10 cellular contexts compared by ENCODE assay signal in the genomic region with DNA sequence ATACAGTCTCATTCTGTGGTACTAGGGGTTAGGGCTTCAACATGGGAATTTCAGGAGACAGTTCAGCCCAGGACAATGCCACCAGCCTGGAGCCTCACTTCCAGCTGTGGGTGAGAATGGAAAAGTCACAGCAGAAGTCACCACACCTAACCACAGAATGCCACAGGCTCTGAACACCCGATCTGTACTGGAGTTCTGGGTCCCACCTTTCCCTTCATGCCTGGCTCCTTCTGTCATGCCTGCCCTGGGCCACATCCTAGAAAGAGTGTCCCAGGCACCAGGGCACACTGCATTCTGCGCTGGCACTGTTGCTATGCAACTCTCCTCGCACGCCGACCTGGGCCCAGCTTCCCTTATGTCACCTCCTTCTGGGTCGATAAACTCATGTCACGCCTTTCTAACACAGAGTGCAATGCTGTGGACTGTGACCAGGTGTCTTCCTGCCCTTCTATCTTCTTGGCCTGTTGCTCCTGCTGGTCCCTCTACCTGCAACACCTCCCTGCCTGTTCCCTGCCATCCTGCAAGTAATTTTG. TPM values are rescaled to one million over a fixed set of nuclear protein-coding genes. Genes with fewer than 3 reads are reported as not detected.
DNase-seq lines count a peak whose midpoint lies in the region; ATAC-seq and TF ChIP-seq lines count a peak whose summit lies in the region.
"Had no signal": no experiment of that assay in that cellular context is flagged by ENCODE, and none has a peak within 500 bp of the region (broad histone marks: within the 10 kb centered on the region; RNA-seq: fewer than 3 reads in every experiment).

No MANE protein-coding gene starts in this region.

- peak overlapping the region; percentile 48 to 67 for H3K4me3 Mint-ChIP-seq in activated T-cell treated with anti-CD3 and anti-CD28 coated beads, Interleukin-2, amount 50 U/mL, for 72 hours

- H3K9me3 ChIP-seq in cardiac muscle cell (ENCODE audit: low read depth) = no peaks in the 10 kb centered on the region
- H3K9me3 ChIP-seq: BE2C, SJCRH30 had no signal

- peaks cover 0 to 10% of the 10 kb centered on the region in 2 donors for H3K36me3 Mint-ChIP-seq in activated T-cell treated with anti-CD3 and anti-CD28 coated beads, Interleukin-2, amount 50 U/mL, for 72 hours (ENCODE audit: insufficient read depth in 2 of 2)

- no peaks in the 10 kb centered on the region for H3K27me3 Mint-ChIP-seq in activated T-cell treated with anti-CD3 and anti-CD28 coated beads, Interleukin-2, amount 50 U/mL, for 72 hours (ENCODE audit: low read depth)

- H3K4me3 ChIP-seq in cardiac muscle cell = no peak overlapping the region
- H3K4me3 ChIP-seq: SJCRH30 had no signal

- H3K4me1 ChIP-seq in cardiac muscle cell (ENCODE audit: low read depth) = peaks cover 62% of the 10 kb centered on the region
- H3K4me1 ChIP-seq: BE2C had no signal

- no peaks in the 10 kb centered on the region for H3K27me3 ChIP-seq in cardiac muscle cell
- H3K27me3 ChIP-seq: BE2C, SJCRH30 had no signal

- H3K36me3 ChIP-seq in cardiac muscle cell = no peaks in the 10 kb centered on the region
- H3K36me3 ChIP-seq: BE2C, SJCRH30 had no signal

- H3K4me1 Mint-ChIP-seq in activated T-cell treated with anti-CD3 and anti-CD28 coated beads, Interleukin-2, amount 50 U/mL, for 72 hours (ENCODE audit: low read depth) = peaks cover 82% of the 10 kb centered on the region

- H3K9me3 Mint-ChIP-seq in activated T-cell treated with anti-CD3 and anti-CD28 coated beads, Interleukin-2, amount 50 U/mL, for 72 hours = no peaks in the 10 kb centered on the region

- DNase-seq in activated T-cell treated with anti-CD3 and anti-CD28 coated beads, Interleukin-2, amount 50 U/mL, for 72 hours = no peak
- DNase-seq in activated T-cell treated with anti-CD3 and anti-CD28 coated beads, Interleukin-2, amount 50 U/mL, for 1 hour = no peak
- DNase-seq in cardiac muscle cell (ENCODE audit: low read depth in 1 of 2, low spot score in 1 of 2) = no peak
- no peak for DNase-seq in stimulated activated naive CD8-positive, alpha-beta T cell treated with anti-CD3 and anti-CD28 coated beads, Interleukin-15, Interleukin-2, amounts not matched to agents 100 U/mL and 50 U/mL, for 24 hours
- no peak for DNase-seq in COR-L47 (lab: John Stamatoyannopoulos, UW)
- DNase-seq in NOMO-1 (lab: John Stamatoyannopoulos, UW; ENCODE audit: unreplicated experiment in 2 of 2) = no peak
- DNase-seq: BE2C, SJCRH30 had no signal

- peak overlapping the region; percentile 82 for H3K27ac Mint-ChIP-seq in activated T-cell treated with anti-CD3 and anti-CD28 coated beads, Interleukin-2, amount 50 U/mL, for 72 hours

- H3K27ac ChIP-seq in cardiac muscle cell = peak overlapping the region; percentile 83

- ATAC-seq in activated T-cell treated with anti-CD3 and anti-CD28 coated beads, Interleukin-2, amount 50 U/mL, for 72 hours (replicated peaks in 1 of 2) = peak in 1 of 2 donors; percentile 52
- peak; percentile 42 for ATAC-seq in HG03460 (IDR thresholded peaks at IDR 0.05; ENCODE audit: unreplicated experiment)
- peak; percentile 24 for ATAC-seq in stimulated activated naive CD8-positive, alpha-beta T cell treated with anti-CD3 and anti-CD28 coated beads, Interleukin-15, Interleukin-2, amounts not matched to agents 100 U/mL and 50 U/mL, for 24 hours
- no peak for ATAC-seq in GM19395 (IDR thresholded peaks at IDR 0.05; ENCODE audit: unreplicated experiment)

- no peak for TF ChIP-seq CTCF in cardiac muscle cell (IDR thresholded peaks at IDR 0.05; ENCODE audit: low read depth, low read length)

RNA-seq across cellular contexts. Expression of a gene that starts 21.2 kb away (rescaled TPM):
- 10 to 100 TPM; 62.0 to 69.5 TPM for total RNA-seq in activated T-cell treated with anti-CD3 and anti-CD28 coated beads, Interleukin-2, amount 50 U/mL, for 72 hours
- total RNA-seq in cardiac muscle cell = 317 and 386 TPM in 2 replicates
- 77.3 and 100 TPM in 2 replicates for polyA plus RNA-seq in cardiac muscle cell
